ENCODE assay signal across 36 cellular contexts in genomic region chr1:161006563-161006962, GRCh38. TPM values are rescaled to one million over a fixed set of nuclear protein-coding genes. Genes with fewer than 3 reads are reported as not detected.
"Had no signal": no experiment of that assay in that cellular context is flagged by ENCODE, and none has a peak within 500 bp of the region (broad histone marks: within the 10 kb centered on the region; RNA-seq: fewer than 3 reads in every experiment).

No MANE protein-coding gene starts in this region.

- H3K27me3 Mint-ChIP-seq: activated CD4-positive, alpha-beta memory T cell treated with anti-CD3 and anti-CD28 coated beads, Interleukin-2, amount 10 ng/mL, durations not matched to agents 7 days and 5 days; activated naive CD4-positive, alpha-beta T cell treated with anti-CD3 and anti-CD28 coated beads, Interleukin-2, amount 10 ng/mL, durations not matched to agents 7 days and 5 days; activated naive CD8-positive, alpha-beta T cell treated with anti-CD3 and anti-CD28 coated beads, Interleukin-2, amount 10 ng/mL, durations not matched to agents 7 days and 5 days; activated T-cell treated with anti-CD3 and anti-CD28 coated beads, Interleukin-2, amount 50 U/mL, for 24 hours; brain; naive B cell; progenitor cell of endocrine pancreas had no signal

- DNase-seq: activated CD4-positive, alpha-beta memory T cell treated with anti-CD3 and anti-CD28 coated beads, Interleukin-2, amount 10 ng/mL, durations not matched to agents 7 days and 5 days; activated CD4-positive, alpha-beta T cell treated with anti-CD3 and anti-CD28 coated beads for 48 hours; activated CD8-positive, alpha-beta memory T cell treated with anti-CD3 and anti-CD28 coated beads, Interleukin-2, amount 50 U/mL, for 48 hours; activated gamma-delta T cell; activated naive CD4-positive, alpha-beta T cell treated with anti-CD3 and anti-CD28 coated beads, Interleukin-2, amount 10 ng/mL, durations not matched to agents 7 days and 5 days; activated naive CD8-positive, alpha-beta T cell treated with anti-CD3 and anti-CD28 coated beads, Interleukin-2, amount 10 ng/mL, durations not matched to agents 7 days and 5 days; activated T-cell treated with anti-CD3 and anti-CD28 coated beads, Interleukin-2, amount 50 U/mL, for 24 hours; esophagus squamous epithelium; foreskin melanocyte; left ventricle myocardium inferior; naive B cell; ovary; retina; stimulated activated CD4-positive, alpha-beta T cell treated with anti-CD3 and anti-CD28 coated beads, Interleukin-12 subunit alpha, Interleukin-12 subunit beta, amount 100 ng/mL, for 4 hours; stimulated activated CD4-positive, alpha-beta T cell treated with anti-CD3 and anti-CD28 coated beads, Interleukin-4, amount 100 ng/mL, for 1 hour; stimulated activated naive CD8-positive, alpha-beta T cell treated with anti-CD3 and anti-CD28 coated beads, Interleukin-15, Interleukin-2, amounts not matched to agents 100 U/mL and 50 U/mL, for 24 hours; T-helper 1 cell; T-helper 9 cell; testis; transverse colon had no signal

- H3K9me3 ChIP-seq: ascending aorta, esophagus squamous epithelium, left ventricle myocardium inferior, ovary, testis, transverse colon, vagina had no signal

- H3K4me1 Mint-ChIP-seq: activated naive CD4-positive, alpha-beta T cell treated with anti-CD3 and anti-CD28 coated beads, Interleukin-2, amount 10 ng/mL, durations not matched to agents 7 days and 5 days had no signal

- FAIRE-seq: islet of Langerhans, TTC549 had no signal

- H3K36me3 ChIP-seq: ascending aorta, left ventricle myocardium inferior, ovary, transverse colon, vagina had no signal

- H3K27ac ChIP-seq: ascending aorta, coronary artery, esophagus squamous epithelium, left ventricle myocardium inferior, ovary, skin epidermis, testis, transverse colon, vagina, VCaP had no signal

- H3K4me3 Mint-ChIP-seq: activated CD4-positive, alpha-beta memory T cell treated with anti-CD3 and anti-CD28 coated beads, Interleukin-2, amount 10 ng/mL, durations not matched to agents 7 days and 5 days; activated naive CD4-positive, alpha-beta T cell treated with anti-CD3 and anti-CD28 coated beads, Interleukin-2, amount 10 ng/mL, durations not matched to agents 7 days and 5 days; activated naive CD8-positive, alpha-beta T cell treated with anti-CD3 and anti-CD28 coated beads, Interleukin-2, amount 10 ng/mL, durations not matched to agents 7 days and 5 days; activated T-cell treated with anti-CD3 and anti-CD28 coated beads, Interleukin-2, amount 50 U/mL, for 24 hours; brain; naive B cell had no signal

- H3K36me3 Mint-ChIP-seq: activated naive CD4-positive, alpha-beta T cell treated with anti-CD3 and anti-CD28 coated beads, Interleukin-2, amount 10 ng/mL, durations not matched to agents 7 days and 5 days; activated naive CD8-positive, alpha-beta T cell treated with anti-CD3 and anti-CD28 coated beads, Interleukin-2, amount 10 ng/mL, durations not matched to agents 7 days and 5 days; brain; naive B cell had no signal

- H3K4me1 ChIP-seq: ascending aorta, testis, transverse colon, vagina had no signal

- H3K27me3 ChIP-seq: ascending aorta, esophagus squamous epithelium, ovary, testis, transverse colon, vagina had no signal

- ATAC-seq: activated CD4-positive, CD25-positive, alpha-beta regulatory T cell treated with anti-CD3 and anti-CD28 coated beads, Interleukin-2, amount 50 U/mL, for 24 hours; sciatic nerve; stimulated activated naive CD8-positive, alpha-beta T cell treated with anti-CD3 and anti-CD28 coated beads, Interleukin-15, Interleukin-2, amounts not matched to agents 100 U/mL and 50 U/mL, for 24 hours had no signal

- H3K27ac Mint-ChIP-seq: activated CD4-positive, alpha-beta memory T cell treated with anti-CD3 and anti-CD28 coated beads, Interleukin-2, amount 10 ng/mL, durations not matched to agents 7 days and 5 days; activated naive CD4-positive, alpha-beta T cell treated with anti-CD3 and anti-CD28 coated beads, Interleukin-2, amount 10 ng/mL, durations not matched to agents 7 days and 5 days; activated naive CD8-positive, alpha-beta T cell treated with anti-CD3 and anti-CD28 coated beads, Interleukin-2, amount 10 ng/mL, durations not matched to agents 7 days and 5 days; activated T-cell treated with anti-CD3 and anti-CD28 coated beads, Interleukin-2, amount 50 U/mL, for 24 hours; brain; progenitor cell of endocrine pancreas had no signal

- H3K4me3 ChIP-seq: ascending aorta, coronary artery, esophagus squamous epithelium, left ventricle myocardium inferior, lung, ovary, skin epidermis, testis, transverse colon, vagina had no signal

- H3K9me3 Mint-ChIP-seq: activated CD4-positive, alpha-beta memory T cell treated with anti-CD3 and anti-CD28 coated beads, Interleukin-2, amount 10 ng/mL, durations not matched to agents 7 days and 5 days; activated naive CD4-positive, alpha-beta T cell treated with anti-CD3 and anti-CD28 coated beads, Interleukin-2, amount 10 ng/mL, durations not matched to agents 7 days and 5 days; activated naive CD8-positive, alpha-beta T cell treated with anti-CD3 and anti-CD28 coated beads, Interleukin-2, amount 10 ng/mL, durations not matched to agents 7 days and 5 days; activated T-cell treated with anti-CD3 and anti-CD28 coated beads, Interleukin-2, amount 50 U/mL, for 24 hours; brain; naive B cell had no signal

RNA-seq across cellular contexts. Expression of gene TSTD1, which starts 32.2 kb away (rescaled TPM):
- total RNA-seq: ascending aorta had no signal

RNA-seq across cellular contexts. Expression of gene ITLN2, which starts 52.0 kb away (rescaled TPM):
- total RNA-seq: activated CD4-positive, alpha-beta memory T cell treated with anti-CD3 and anti-CD28 coated beads, Interleukin-2, amount 10 ng/mL, durations not matched to agents 7 days and 5 days; activated naive CD8-positive, alpha-beta T cell treated with anti-CD3 and anti-CD28 coated beads, Interleukin-2, amount 10 ng/mL, durations not matched to agents 7 days and 5 days; ascending aorta; cardiac septum; cerebellum; esophagus squamous epithelium; mesenteric fat pad; sciatic nerve; transverse colon had no signal
- polyA plus RNA-seq: neural cell had no signal
